ENCODE assay signal across 13 cellular contexts in the genomic region with DNA sequence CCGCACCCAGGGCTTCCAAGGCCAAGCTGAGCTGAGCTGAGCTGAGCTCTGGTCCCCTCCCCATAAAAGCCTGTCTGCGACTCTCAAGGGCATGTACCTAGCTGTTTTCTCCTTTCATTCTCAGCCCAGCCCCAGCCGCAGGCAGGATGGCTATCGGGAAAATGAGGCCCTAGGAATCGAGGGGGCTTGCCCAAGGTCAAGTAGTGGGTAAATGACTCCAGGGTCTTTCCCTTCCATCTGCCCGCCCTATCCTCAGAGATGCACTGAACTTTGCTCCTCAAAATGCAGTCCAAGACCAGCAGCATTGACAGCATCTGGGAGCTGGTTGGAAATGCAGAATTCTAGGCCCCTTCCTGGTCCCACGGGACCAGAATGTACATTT. TPM values are rescaled to one million over a fixed set of nuclear protein-coding genes. Genes with fewer than 3 reads are reported as not detected.
"Had no signal": no experiment of that assay in that cellular context is flagged by ENCODE, and none has a peak within 500 bp of the region (broad histone marks: within the 10 kb centered on the region; RNA-seq: fewer than 3 reads in every experiment).

No MANE protein-coding gene starts in this region.

- DNase-seq: activated CD4-positive, alpha-beta T cell treated with anti-CD3 and anti-CD28 coated beads for 1 hour; activated CD4-positive, alpha-beta T cell treated with anti-CD3 and anti-CD28 coated beads, Interleukin-2, amount 50 U/mL, for 48 hours; activated effector memory CD4-positive, alpha-beta T cell treated with anti-CD3 and anti-CD28 coated beads, Interleukin-2, amount 50 U/mL, for 16 hours; central memory CD4-positive, alpha-beta T cell; cortex of kidney; effector memory CD4-positive, alpha-beta T cell; foreskin keratinocyte; stimulated activated CD4-positive, alpha-beta T cell treated with anti-CD3 and anti-CD28 coated beads, Interleukin-4, amount 100 ng/mL, for 24 hours; stimulated activated naive CD4-positive, alpha-beta T cell treated with Interleukin-2 at 50 U/mL for 16 hours; upper lobe of left lung had no signal

- H3K4me3 ChIP-seq: skin epidermis, suprapubic skin, upper lobe of left lung had no signal

- H3K36me3 ChIP-seq: suprapubic skin, upper lobe of left lung had no signal

- H3K27ac ChIP-seq: foreskin keratinocyte, skin epidermis, suprapubic skin, upper lobe of left lung had no signal

- H3K4me1 ChIP-seq: foreskin keratinocyte, upper lobe of left lung had no signal

- ATAC-seq: activated naive CD4-positive, alpha-beta T cell treated with anti-CD3 and anti-CD28 coated beads, Interleukin-2, amount 50 U/mL, for 72 hours; foreskin keratinocyte had no signal

- H3K9me3 ChIP-seq: suprapubic skin, upper lobe of left lung had no signal

- H3K27me3 ChIP-seq: upper lobe of left lung had no signal

RNA-seq across cellular contexts. Expression of gene ACCSL, which starts 43.3 kb away (rescaled TPM):
- polyA plus RNA-seq: foreskin keratinocyte had no signal
